Comparison of ENCODE assay signal across 16 cellular contexts in genomic region chr6:160035693-160036330, GRCh38.
A peak's percentile ranks its signal among the peaks of the same experiment; 100 is the strongest.
DNase-seq lines count a peak whose midpoint lies in the region; ATAC-seq, FAIRE-seq and TF ChIP-seq lines count a peak whose summit lies in the region.
"Had no signal": no experiment of that assay in that cellular context is flagged by ENCODE, and none has a peak within 500 bp of the region (broad histone marks: within the 10 kb centered on the region; RNA-seq: fewer than 3 reads in every experiment).

No MANE protein-coding gene starts in this region.

- peak overlapping the region; percentile 83 for H3K4me2 ChIP-seq in keratinocyte (ENCODE audit: control insufficient read depth, extremely low read depth, insufficient read depth, low read depth, low read length)
- H3K4me2 ChIP-seq: GM23338 had no signal

- no peaks in the 10 kb centered on the region for H3K9me3 ChIP-seq in keratinocyte (ENCODE audit: control insufficient read depth, low read depth, low read length)
- no peaks in the 10 kb centered on the region for H3K9me3 ChIP-seq in suprapubic skin
- H3K9me3 ChIP-seq in pancreas, result no peaks in the 10 kb centered on the region

- no peaks in the 10 kb centered on the region for H4K20me1 ChIP-seq in keratinocyte (ENCODE audit: control insufficient read depth, extremely low read depth, insufficient read depth, low read length)

- no peak overlapping the region for H2AFZ ChIP-seq in keratinocyte (ENCODE audit: control insufficient read depth, low read length)
- H2AFZ ChIP-seq: GM23338 had no signal

- 93% methylated on average over 12 of the region's 12 CpGs for WGBS in suprapubic skin
- 92 to 96% methylated on average over 12 of the region's 12 CpGs for WGBS in pancreas, 2 donors

- intact Hi-C loops in pancreas (cut with DNase I), result no loop called here

- POLR2A ChIA-PET in activated CD4-positive, alpha-beta T cell treated with anti-CD3 and anti-CD28 coated beads, Interleukin-2, amount 10 ng/mL, durations not matched to agents 7 days and 5 days (lab: Charles Lee), result no interaction called here

- H3K27ac ChIP-seq in keratinocyte (ENCODE audit: control insufficient read depth, insufficient read depth, low read length) (peak overlapping the region; percentile 79), suprapubic skin (peak overlapping the region; percentile 73), pancreas (no peak overlapping the region)

- H3K27ac Mint-ChIP-seq in activated CD4-positive, alpha-beta T cell treated with anti-CD3 and anti-CD28 coated beads, Interleukin-2, amount 10 ng/mL, durations not matched to agents 7 days and 5 days, result peak overlapping the region; percentile 70
- H3K27ac Mint-ChIP-seq in brain, result peak overlapping the region in 3 of 5 experiments; percentile 21 to 90 (median 45)
- no peak overlapping the region for H3K27ac Mint-ChIP-seq in T-helper 2 cell treated with Interferon-gamma antibody and Interleukin-4, amounts not matched to agents 5 μg/mL and 100 μg/mL, for 36 hours
- H3K27ac Mint-ChIP-seq: CD4-positive, alpha-beta T cell; GM23338 had no signal

- no peaks in the 10 kb centered on the region for H3K79me2 ChIP-seq in keratinocyte (ENCODE audit: control insufficient read depth, insufficient read depth, low read length)

- H3K27me3 ChIP-seq in keratinocyte (ENCODE audit: control insufficient read depth, extremely low read depth, insufficient read depth, low read length), result no peaks in the 10 kb centered on the region
- H3K27me3 ChIP-seq in suprapubic skin, result no peaks in the 10 kb centered on the region
- no peaks in the 10 kb centered on the region for H3K27me3 ChIP-seq in pancreas

- H3K4me3 Mint-ChIP-seq in activated CD4-positive, alpha-beta T cell treated with anti-CD3 and anti-CD28 coated beads, Interleukin-2, amount 10 ng/mL, durations not matched to agents 7 days and 5 days, result no peak overlapping the region
- H3K4me3 Mint-ChIP-seq in brain, result no peak overlapping the region
- H3K4me3 Mint-ChIP-seq in T-helper 2 cell treated with Interferon-gamma antibody and Interleukin-4, amounts not matched to agents 5 μg/mL and 100 μg/mL, for 36 hours, result no peak overlapping the region
- H3K4me3 Mint-ChIP-seq: CD4-positive, alpha-beta T cell; GM23338 had no signal

- dilution Hi-C loops in keratinocyte (cut with MboI; ENCODE audit: extremely low pct_ligation_motif_present, low sequenced_read_pairs), result no loop called here

- TF ChIP-seq POLR2A in suprapubic skin (IDR thresholded peaks at IDR 0.05) (no peak), erythroblast (IDR thresholded peaks at IDR 0.05; ENCODE audit: low read length) (no peak)

- no peak for FAIRE-seq in keratinocyte (lab: Jason Lieb, UNC)
- no peak for FAIRE-seq in pancreas (lab: Jason Lieb, UNC)

- H3K4me1 ChIP-seq in keratinocyte (ENCODE audit: control insufficient read depth, extremely low read depth, insufficient read depth, low read length) (peaks cover 22% of the 10 kb centered on the region), suprapubic skin (peaks cover 36% of the 10 kb centered on the region), pancreas (peaks cover 0 to under 1% (median 0%) of the 10 kb centered on the region in 3 donors)

- peaks cover 62% of the 10 kb centered on the region for H3K36me3 Mint-ChIP-seq in activated CD4-positive, alpha-beta T cell treated with anti-CD3 and anti-CD28 coated beads, Interleukin-2, amount 10 ng/mL, durations not matched to agents 7 days and 5 days (ENCODE audit: low read depth)
- peaks cover 61% of the 10 kb centered on the region for H3K36me3 Mint-ChIP-seq in brain
- H3K36me3 Mint-ChIP-seq in T-helper 2 cell treated with Interferon-gamma antibody and Interleukin-4, amounts not matched to agents 5 μg/mL and 100 μg/mL, for 36 hours (ENCODE audit: low read depth), result peaks cover 59% of the 10 kb centered on the region

- H3K36me3 ChIP-seq in keratinocyte (ENCODE audit: control insufficient read depth in 2 of 2, extremely low read depth in 1 of 2, insufficient read depth in 2 of 2, low read length in 2 of 2) (peaks cover 38 to 47% of the 10 kb centered on the region in 2 experiments), suprapubic skin (peaks cover 52% of the 10 kb centered on the region), pancreas (peaks cover 0 to 36% (median 15%) of the 10 kb centered on the region in 3 donors)

- CTCF ChIA-PET in activated CD4-positive, alpha-beta T cell treated with anti-CD3 and anti-CD28 coated beads, Interleukin-2, amount 10 ng/mL, durations not matched to agents 7 days and 5 days (lab: Charles Lee), result interaction anchor here (1.2 to 2.1 kb wide), 2 partner anchors 9 to 57 kb away, joined by 3 to 6 read pairs; no protein-coding TSS in a partner anchor

- no peak for TF ChIP-seq CTCF in brain (conservative IDR thresholded peaks at IDR 0.05)
- TF ChIP-seq CTCF in keratinocyte (optimal IDR thresholded peaks at IDR 0.05 in 1 of 3, IDR thresholded peaks at IDR 0.05 in 1 of 3, conservative IDR thresholded peaks at IDR 0.05 in 1 of 3; ENCODE audit: extremely low read depth in 1 of 3, insufficient read depth in 2 of 3, low read length in 3 of 3), result no peak
- no peak for TF ChIP-seq CTCF in suprapubic skin (IDR thresholded peaks at IDR 0.05)
- TF ChIP-seq CTCF in pancreas (IDR thresholded peaks at IDR 0.05), result no peak

- H3K4me1 Mint-ChIP-seq in activated CD4-positive, alpha-beta T cell treated with anti-CD3 and anti-CD28 coated beads, Interleukin-2, amount 10 ng/mL, durations not matched to agents 7 days and 5 days, result peaks cover 30% of the 10 kb centered on the region
- H3K4me1 Mint-ChIP-seq in brain, result peaks cover 29% of the 10 kb centered on the region
- H3K4me1 Mint-ChIP-seq in T-helper 2 cell treated with Interferon-gamma antibody and Interleukin-4, amounts not matched to agents 5 μg/mL and 100 μg/mL, for 36 hours (ENCODE audit: low read depth), result peaks cover 20% of the 10 kb centered on the region
- H3K4me1 Mint-ChIP-seq: GM23338 had no signal

- H3K9me3 Mint-ChIP-seq in activated CD4-positive, alpha-beta T cell treated with anti-CD3 and anti-CD28 coated beads, Interleukin-2, amount 10 ng/mL, durations not matched to agents 7 days and 5 days, result no peaks in the 10 kb centered on the region
- no peaks in the 10 kb centered on the region for H3K9me3 Mint-ChIP-seq in brain
- no peaks in the 10 kb centered on the region for H3K9me3 Mint-ChIP-seq in T-helper 2 cell treated with Interferon-gamma antibody and Interleukin-4, amounts not matched to agents 5 μg/mL and 100 μg/mL, for 36 hours
- H3K9me3 Mint-ChIP-seq: CD4-positive, alpha-beta T cell; GM23338 had no signal

- peaks cover 2% of the 10 kb centered on the region for H3K9me1 ChIP-seq in keratinocyte (ENCODE audit: control insufficient read depth, extremely low read depth, insufficient read depth, low read length)

- no peak for DNase-seq in activated CD4-positive, alpha-beta T cell treated with anti-CD3 and anti-CD28 coated beads, Interleukin-2, amount 10 ng/mL, durations not matched to agents 7 days and 5 days
- no peak for DNase-seq in activated CD4-positive, alpha-beta T cell treated with anti-CD3 and anti-CD28 coated beads, Interleukin-2, amount 50 U/mL, for 48 hours
- DNase-seq in keratinocyte (ENCODE audit: low read depth, low spot score) (no peak), suprapubic skin (ENCODE audit: low spot score in 2 of 2) (no peak), pancreas (no peak), erythroblast (lab: John Stamatoyannopoulos, UW) (no peak)
- no peak for DNase-seq in T-helper 2 cell treated with Interferon-gamma antibody and Interleukin-4, amounts not matched to agents 5 μg/mL and 100 μg/mL, for 36 hours (ENCODE audit: low spot score)
- DNase-seq: 8988T; activated CD8-positive, alpha-beta memory T cell treated with anti-CD3 and anti-CD28 coated beads for 24 hours; CD4-positive, alpha-beta T cell; cerebellar nuclear complex; NCI-H1694; NCI-H526 treated with DMSO at 0.1 percent for 48 hours; RPMI8226 had no signal

- TF ChIP-seq EP300 in suprapubic skin (IDR thresholded peaks at IDR 0.05), result no peak

- no peak overlapping the region for H3K9ac ChIP-seq in keratinocyte (ENCODE audit: control insufficient read depth, extremely low read depth, insufficient read depth, low read length)

- H3K27me3 Mint-ChIP-seq in activated CD4-positive, alpha-beta T cell treated with anti-CD3 and anti-CD28 coated beads, Interleukin-2, amount 10 ng/mL, durations not matched to agents 7 days and 5 days, result no peaks in the 10 kb centered on the region
- H3K27me3 Mint-ChIP-seq in brain, result no peaks in the 10 kb centered on the region
- H3K27me3 Mint-ChIP-seq in T-helper 2 cell treated with Interferon-gamma antibody and Interleukin-4, amounts not matched to agents 5 μg/mL and 100 μg/mL, for 36 hours (ENCODE audit: low read depth), result no peaks in the 10 kb centered on the region
- H3K27me3 Mint-ChIP-seq: CD4-positive, alpha-beta T cell had no signal

- no peak for ATAC-seq in pancreas
- ATAC-seq: GM23338 had no signal

- H3K4me3 ChIP-seq in keratinocyte (ENCODE audit: control insufficient read depth in 2 of 3, extremely low read depth in 1 of 3, insufficient read depth in 2 of 3, low read depth in 1 of 3, low read length in 3 of 3) (no peak overlapping the region), suprapubic skin (no peak overlapping the region), pancreas (no peak overlapping the region)
- H3K4me3 ChIP-seq: GM23338 had no signal

Comparison
In these comparisons a context has a peak if more than half of its experiments do, and no peak if none do; other contexts are left out.
1. H3K27ac ChIP-seq: peak in keratinocyte (single experiment) and suprapubic skin (single experiment); none in pancreas (0 of 4).